Comparison of ENCODE assay signal across 8 cellular contexts in the genomic region with DNA sequence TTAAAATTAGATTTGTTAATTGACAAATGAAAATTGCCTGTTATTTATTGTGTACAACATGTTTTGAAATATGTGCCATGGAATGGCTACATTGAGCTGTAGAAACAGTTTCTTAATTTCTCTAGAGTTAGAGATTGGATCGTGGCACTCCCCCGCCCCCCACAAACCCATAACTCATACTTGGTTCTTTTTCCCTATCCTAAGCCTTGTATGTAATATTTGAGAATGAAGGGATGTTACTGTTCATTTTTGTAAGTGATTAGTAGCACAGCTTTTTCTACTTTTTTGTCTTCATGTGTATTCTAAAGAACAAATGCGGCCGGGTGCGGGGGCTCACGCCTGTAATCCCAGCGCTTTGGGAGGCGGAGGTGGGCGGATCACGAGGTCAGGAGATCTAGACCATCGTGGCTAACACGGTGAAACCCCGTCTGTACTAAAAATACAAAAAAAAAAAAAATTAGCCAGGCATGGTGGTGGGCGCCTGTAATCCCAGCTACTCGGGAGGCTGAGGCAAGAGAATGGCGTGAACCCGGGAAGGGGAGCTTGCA. TPM values are rescaled to one million over a fixed set of nuclear protein-coding genes. Genes with fewer than 3 reads are reported as not detected.
DNase-seq lines count a peak whose midpoint lies in the region; ATAC-seq and TF ChIP-seq lines count a peak whose summit lies in the region.
"Not testable (repeated sequence)": the region's sequence is repeated elsewhere in the genome, so short reads cannot be mapped to it uniquely, and the experiment has no call there.

No MANE protein-coding gene starts in this region.

- not testable (repeated sequence) for H3K9me3 ChIP-seq in BLaER1; Karpas-422 (ENCODE audit: low read length); SU-DHL-6 (ENCODE audit: insufficient read depth, low read length); iPS-20b (ENCODE audit: insufficient read depth, low read depth, low read length); trophoblast cell (ENCODE audit: insufficient read depth, low read depth, low read length); thoracic aorta

- not testable (repeated sequence) for H3K18ac ChIP-seq in trophoblast cell (ENCODE audit: low read length)

- ATAC-seq in thoracic aorta (ENCODE audit: insufficient number of reproducible peaks, low FRiP score, low read depth) = not testable (repeated sequence)

- WGBS in trophoblast cell (ENCODE audit: extremely low coverage, insufficient coverage, insufficient read length) = no CpG with 5 or more reads among the region's 17 CpGs

- H2AFZ ChIP-seq in Karpas-422 (ENCODE audit: low read length); SU-DHL-6 (ENCODE audit: low read depth, low read length, severe bottlenecking); trophoblast cell (ENCODE audit: insufficient read depth, low read length, poor library complexity): not testable (repeated sequence)

- not testable (repeated sequence) for H3K23ac ChIP-seq in trophoblast cell (ENCODE audit: low read length)

- H2BK5ac ChIP-seq in trophoblast cell (ENCODE audit: low read depth, low read length, poor library complexity) = not testable (repeated sequence)

- peaks cover 15% of the 10 kb centered on the region for H3K27me3 Mint-ChIP-seq in brain

- peaks cover 45% of the 10 kb centered on the region for H3K36me3 Mint-ChIP-seq in brain

- H3F3A ChIP-seq in SU-DHL-6 (ENCODE audit: insufficient read depth) = peaks cover 17% of the 10 kb centered on the region

- not testable (repeated sequence) for H2BK120ac ChIP-seq in trophoblast cell (ENCODE audit: insufficient read depth, low read length, poor library complexity)

- H3K4me1 Mint-ChIP-seq in brain = peaks cover 51% of the 10 kb centered on the region

- H3K4me3 Mint-ChIP-seq in brain = peak overlapping the region; percentile 69 to 98 (median 92)

- H3K27me3 ChIP-seq in BLaER1; Karpas-422 (ENCODE audit: low read length); SU-DHL-6 (ENCODE audit: low read length); iPS-20b (ENCODE audit: insufficient read depth, low read length); trophoblast cell (ENCODE audit: insufficient read depth, low read length); thoracic aorta (replicated peaks; ENCODE audit: insufficient read depth): not testable (repeated sequence)

- peak overlapping the region in 3 of 5 experiments; percentile 52 to 99 (median 87) for H3K27ac Mint-ChIP-seq in brain

- H3K36me3 ChIP-seq in BLaER1 = peaks cover 52% of the 10 kb centered on the region
- peaks cover 25% of the 10 kb centered on the region for H3K36me3 ChIP-seq in Karpas-422 (ENCODE audit: insufficient read depth, low read length)
- peaks cover 26% of the 10 kb centered on the region for H3K36me3 ChIP-seq in SU-DHL-6 (ENCODE audit: low read length)
- peaks cover 46% of the 10 kb centered on the region for H3K36me3 ChIP-seq in iPS-20b (ENCODE audit: insufficient read depth, low read depth, low read length)
- peaks cover 7 to 13% of the 10 kb centered on the region in 2 experiments for H3K36me3 ChIP-seq in trophoblast cell (ENCODE audit: control insufficient read depth in 1 of 2, insufficient read depth in 2 of 2, low read length in 2 of 2)
- peaks cover 11% of the 10 kb centered on the region for H3K36me3 ChIP-seq in thoracic aorta

- H3K9me3 Mint-ChIP-seq in brain = not testable (repeated sequence)

- H3K4me3 ChIP-seq in BLaER1; SU-DHL-6 (ENCODE audit: insufficient read depth, low read length, poor library complexity, severe bottlenecking); trophoblast cell (ENCODE audit: low read depth, low read length): not testable (repeated sequence)
- H3K4me3 ChIP-seq in Karpas-422 (ENCODE audit: low read length) = 0 out of 2 replicates have a peak overlapping the region, but pooled peaks have one; percentile 87
- H3K4me3 ChIP-seq in foreskin fibroblast (ENCODE audit: low read depth in 1 of 2, low read length in 2 of 2) = peak overlapping the region; percentile 92 to 98
- H3K4me3 ChIP-seq in iPS-20b (ENCODE audit: low read length) = peak overlapping the region; percentile 81; the same call in 1 of the 2 replicates
- peak overlapping the region; percentile 44 for H3K4me3 ChIP-seq in thoracic aorta

- H3K4ac ChIP-seq in trophoblast cell (ENCODE audit: low read depth, low read length) = peak overlapping the region; percentile 60

- not testable (repeated sequence) for H3K14ac ChIP-seq in trophoblast cell (ENCODE audit: low read length)

- H4K20me1 ChIP-seq in BLaER1 (peaks cover 23% of the 10 kb centered on the region), Karpas-422 (ENCODE audit: insufficient read depth, low read depth, low read length) (peaks cover 11% of the 10 kb centered on the region)
- not testable (repeated sequence) for H4K20me1 ChIP-seq in SU-DHL-6 (ENCODE audit: low read depth, low read length)

- not testable (repeated sequence) for H3K9ac ChIP-seq in BLaER1; iPS-20b (ENCODE audit: low read depth, low read length); trophoblast cell (ENCODE audit: low read length)
- H3K9ac ChIP-seq in Karpas-422 (ENCODE audit: low read length) = peak overlapping the region; percentile 87; the same call in 1 of the 2 replicates
- H3K9ac ChIP-seq in SU-DHL-6 (ENCODE audit: low read length) = peak overlapping the region; percentile 79

- not testable (repeated sequence) for H3K27ac ChIP-seq in BLaER1; Karpas-422 (ENCODE audit: low read length); SU-DHL-6 (ENCODE audit: low read depth, low read length); iPS-20b (ENCODE audit: low read length); trophoblast cell (ENCODE audit: low read depth, low read length)
- peak overlapping the region; percentile 68 to 98 for H3K27ac ChIP-seq in thoracic aorta

- not testable (repeated sequence) for H4K91ac ChIP-seq in trophoblast cell (ENCODE audit: low read depth, low read length)

- H3K4me2 ChIP-seq in BLaER1 (peak overlapping the region; percentile 93), Karpas-422 (ENCODE audit: low read depth, low read length, poor library complexity, severe bottlenecking) (peak overlapping the region; percentile 94), SU-DHL-6 (ENCODE audit: low read depth, low read length, poor library complexity, severe bottlenecking) (peak overlapping the region; percentile 81)
- not testable (repeated sequence) for H3K4me2 ChIP-seq in trophoblast cell (ENCODE audit: low read length)

- H3K4me1 ChIP-seq in BLaER1 (peaks cover 23% of the 10 kb centered on the region), Karpas-422 (ENCODE audit: low read length) (peaks cover 27% of the 10 kb centered on the region), thoracic aorta (ENCODE audit: control insufficient read depth in 1 of 2, low read depth in 2 of 2) (peaks cover 31 to 48% of the 10 kb centered on the region in 2 donors)
- H3K4me1 ChIP-seq in iPS-20b (ENCODE audit: insufficient read depth, low read length); trophoblast cell (ENCODE audit: control insufficient read depth in 1 of 2, insufficient read depth in 2 of 2, low read length in 2 of 2): not testable (repeated sequence)

- H2BK12ac ChIP-seq in trophoblast cell (ENCODE audit: low read length) = not testable (repeated sequence)

- H3K9me2 ChIP-seq in Karpas-422 (replicated peaks; ENCODE audit: insufficient read depth, low read length); SU-DHL-6 (replicated peaks; ENCODE audit: insufficient read depth, low read length): not testable (repeated sequence)

- peaks cover 17% of the 10 kb centered on the region for H3K79me1 ChIP-seq in trophoblast cell (ENCODE audit: low read length)

- not testable (repeated sequence) for H2AK5ac ChIP-seq in trophoblast cell (ENCODE audit: low read length)

- DNase-seq in Karpas-422 = peak; percentile 30
- DNase-seq in foreskin fibroblast; trophoblast cell; thoracic aorta (ENCODE audit: low spot score): not testable (repeated sequence)

- TF ChIP-seq CTCF in SU-DHL-6 (IDR thresholded peaks at IDR 0.05; ENCODE audit: insufficient read depth, low read length, poor library complexity, severe bottlenecking); brain (conservative IDR thresholded peaks at IDR 0.05); foreskin fibroblast (IDR thresholded peaks at IDR 0.05; ENCODE audit: low read depth, low read length); thoracic aorta (IDR thresholded peaks at IDR 0.05): not testable (repeated sequence)

- peaks cover 39% of the 10 kb centered on the region for H3K79me2 ChIP-seq in Karpas-422 (ENCODE audit: low read length)
- H3K79me2 ChIP-seq in SU-DHL-6 (ENCODE audit: insufficient read depth, low read length) = peaks cover 42% of the 10 kb centered on the region
- H3K79me2 ChIP-seq in trophoblast cell (ENCODE audit: control insufficient read depth, insufficient read depth, low read length, poor library complexity) = peaks cover 18% of the 10 kb centered on the region

- H4K8ac ChIP-seq in trophoblast cell (ENCODE audit: low read depth, low read length) = not testable (repeated sequence)

- not testable (repeated sequence) for H4K12ac ChIP-seq in trophoblast cell (ENCODE audit: low read depth, low read length)

RNA-seq across cellular contexts. Expression of gene MFSD11, which starts 1.7 kb away (rescaled TPM):
- 19.1 and 34.3 TPM in 2 replicates for total RNA-seq in Karpas-422 (2014; rRNA removed; shearing (Covaris generic); ENCODE audit: low replicate concordance)
- polyA plus RNA-seq in brain (ENCODE audit: insufficient read depth, low read depth, low replicate concordance) = 13.7 TPM
- 26.3 and 27.8 TPM in 2 replicates for polyA plus RNA-seq in trophoblast cell (2013)
- total RNA-seq in thoracic aorta = 10 to 100 TPM; 49.7 to 52.3 TPM

RNA-seq across cellular contexts. Expression of gene SRSF2, which starts 2.5 kb away (rescaled TPM):
- 328 and 459 TPM in 2 replicates for total RNA-seq in Karpas-422 (2014; rRNA removed; shearing (Covaris generic); ENCODE audit: low replicate concordance)
- polyA plus RNA-seq in brain (ENCODE audit: insufficient read depth, low read depth, low replicate concordance) = 112 TPM
- 205 and 216 TPM in 2 replicates for polyA plus RNA-seq in trophoblast cell (2013)
- 100 to 1,000 TPM; 265 to 266 TPM for total RNA-seq in thoracic aorta

RNA-seq across cellular contexts. Expression of gene METTL23, which starts 13.0 kb away (rescaled TPM):
- total RNA-seq in Karpas-422 (2014; rRNA removed; shearing (Covaris generic); ENCODE audit: low replicate concordance) = 43.4 and 72.4 TPM in 2 replicates
- polyA plus RNA-seq in brain (ENCODE audit: insufficient read depth, low read depth, low replicate concordance) = 46.2 TPM
- 18.7 and 18.8 TPM in 2 replicates for polyA plus RNA-seq in trophoblast cell (2013)
- total RNA-seq in thoracic aorta = 10 to 100 TPM; 12.1 to 42.5 TPM

RNA-seq across cellular contexts. Expression of gene JMJD6, which starts 13.2 kb away (rescaled TPM):
- total RNA-seq in Karpas-422 (2014; rRNA removed; shearing (Covaris generic); ENCODE audit: low replicate concordance) = 16.2 and 20.5 TPM in 2 replicates
- 29.4 TPM for polyA plus RNA-seq in brain (ENCODE audit: insufficient read depth, low read depth, low replicate concordance)
- 24.2 and 25.4 TPM in 2 replicates for polyA plus RNA-seq in trophoblast cell (2013)
- total RNA-seq in thoracic aorta = 10 to 100 TPM; 32.4 to 36.1 TPM

RNA-seq across cellular contexts. Expression of gene MXRA7, which starts 28.9 kb away (rescaled TPM):
- total RNA-seq in Karpas-422 (2014; rRNA removed; shearing (Covaris generic); ENCODE audit: low replicate concordance) = 0.45 TPM in 1 of 2 replicates, not detected in the other
- polyA plus RNA-seq in brain (ENCODE audit: insufficient read depth, low read depth, low replicate concordance) = 119 TPM
- polyA plus RNA-seq in trophoblast cell (2013) = 84.3 and 85.1 TPM in 2 replicates
- 100 to 1,000 TPM; 241 to 341 TPM for total RNA-seq in thoracic aorta
